Comparison of ENCODE assay signal across 9 cellular contexts in the genomic region with DNA sequence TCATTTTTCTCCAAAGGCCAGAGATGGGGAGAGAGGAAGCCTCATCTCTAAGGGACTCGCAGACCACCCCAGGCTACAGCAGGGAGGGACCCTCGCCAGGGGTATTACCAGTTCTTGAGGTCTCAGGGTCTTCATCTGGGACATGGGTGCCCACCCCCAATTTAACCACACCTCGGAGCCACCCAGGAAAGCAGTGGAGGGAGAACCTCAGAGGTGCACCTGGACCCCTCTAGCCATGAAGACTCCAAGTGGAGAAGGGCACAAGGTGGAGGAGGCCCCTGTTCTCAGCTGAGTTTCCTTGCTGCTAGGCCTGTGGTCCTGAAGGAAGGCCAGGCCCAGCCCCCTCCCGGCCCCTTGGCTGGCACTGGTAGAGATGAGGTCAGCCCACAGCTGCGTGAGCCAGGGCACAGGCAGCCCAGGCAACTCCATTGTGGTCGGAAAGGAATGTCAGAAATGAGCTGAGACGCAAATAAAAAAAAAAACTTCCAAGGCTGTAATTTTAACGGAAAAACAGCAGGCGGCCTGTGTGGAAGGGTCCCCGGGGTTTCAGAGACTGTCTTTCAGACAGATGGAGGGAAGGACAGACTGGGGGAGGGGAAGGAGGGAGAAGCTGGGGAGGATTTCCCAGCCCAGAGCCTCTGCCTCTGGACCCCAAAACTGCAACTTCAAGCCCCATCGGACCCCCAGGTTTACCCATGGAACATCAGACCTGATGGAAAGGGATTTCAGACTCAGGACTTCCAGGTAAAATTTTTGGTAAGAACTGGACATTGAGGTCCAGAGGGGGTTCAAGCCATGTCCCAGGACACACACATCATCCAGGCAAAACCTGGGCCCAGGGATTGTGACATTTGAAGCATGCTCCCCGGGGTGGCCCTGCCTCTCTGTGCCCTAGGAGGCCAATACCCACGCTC. TPM values are rescaled to one million over a fixed set of nuclear protein-coding genes. Genes with fewer than 3 reads are reported as not detected.
DNase-seq lines count a peak whose midpoint lies in the region; ATAC-seq and TF ChIP-seq lines count a peak whose summit lies in the region.
"Had no signal": no experiment of that assay in that cellular context is flagged by ENCODE, and none has a peak within 500 bp of the region (broad histone marks: within the 10 kb centered on the region; RNA-seq: fewer than 3 reads in every experiment).

No MANE protein-coding gene starts in this region.

- no TSS peak for BruUV-seq in MCF 10A (replicated peaks; lab: Mats Ljungman, UMichigan)

- DNase-seq in Daoy (ENCODE audit: low read depth) (peak; percentile 98), NCI-H1694 treated with DMSO at 0.1 percent for 48 hours (lab: John Stamatoyannopoulos, UW) (peak; percentile 56), MCF 10A (ENCODE audit: unreplicated experiment) (peak; percentile 94), inferior parietal cortex (ENCODE audit: extremely low spot score) (peak; percentile 69), smooth muscle cell of the brain vasculature (ENCODE audit: low read depth, low spot score) (peak; percentile 94)
- no peak for DNase-seq in activated effector memory CD4-positive, alpha-beta T cell treated with Interleukin-2 at 50 U/mL for 16 hours

- TF ChIP-seq CTCF in MCF 10A (IDR thresholded peaks at IDR 0.05; ENCODE audit: unreplicated experiment): peak; percentile 52

- H3K36me3 Mint-ChIP-seq in MCF 10A (ENCODE audit: insufficient read depth, unreplicated experiment): peaks cover 27% of the 10 kb centered on the region
- H3K36me3 Mint-ChIP-seq: IgD-negative memory B cell had no signal

- peaks cover 45% of the 10 kb centered on the region for H3K4me1 Mint-ChIP-seq in MCF 10A (ENCODE audit: insufficient read depth, unreplicated experiment)

- peak overlapping the region; percentile 41 for H3K4me3 Mint-ChIP-seq in MCF 10A (ENCODE audit: unreplicated experiment)

- CTCF ChIA-PET in MCF 10A (lab: Yijun Ruan, JAX): interaction anchor here (0.5 to 8.9 kb wide), 21 partner anchors 16 to 422 kb away, joined by 3 to 81 read pairs (median 4); no protein-coding TSS in a partner anchor

- no peaks in the 10 kb centered on the region for H3K9me3 Mint-ChIP-seq in MCF 10A (ENCODE audit: unreplicated experiment)

- ATAC-seq in GM18867 (IDR thresholded peaks at IDR 0.05; ENCODE audit: unreplicated experiment) (no peak), HG02588 (IDR thresholded peaks at IDR 0.05; ENCODE audit: unreplicated experiment) (no peak)

- peak overlapping the region; percentile 51 for H3K27ac Mint-ChIP-seq in MCF 10A (ENCODE audit: low read depth, unreplicated experiment)

- POLR2A ChIA-PET in MCF 10A (lab: Yijun Ruan, JAX): interaction anchor here (0.7 to 4.2 kb wide), 17 partner anchors 15 to 132 kb away, joined by 3 to 30 read pairs (median 7); a partner anchor contains a TSS

- intact Hi-C loops in MCF 10A (cut with micrococcal nuclease): loop anchor here (1.0 to 2.0 kb wide), 6 partner anchors 17 to 238 kb away; a partner anchor contains a TSS

- H3K27me3 Mint-ChIP-seq in MCF 10A (ENCODE audit: insufficient read depth, unreplicated experiment): no peaks in the 10 kb centered on the region

RNA-seq across cellular contexts. Expression of a gene that starts 25.5 kb away (rescaled TPM):
- 34.0 and 51.2 TPM in 2 replicates for total RNA-seq in Daoy (2014; rRNA removed; shearing (Covaris generic))
- 54.1 and 59.3 TPM in 2 replicates for total RNA-seq in MCF 10A (2022)
